In the genomic region with DNA sequence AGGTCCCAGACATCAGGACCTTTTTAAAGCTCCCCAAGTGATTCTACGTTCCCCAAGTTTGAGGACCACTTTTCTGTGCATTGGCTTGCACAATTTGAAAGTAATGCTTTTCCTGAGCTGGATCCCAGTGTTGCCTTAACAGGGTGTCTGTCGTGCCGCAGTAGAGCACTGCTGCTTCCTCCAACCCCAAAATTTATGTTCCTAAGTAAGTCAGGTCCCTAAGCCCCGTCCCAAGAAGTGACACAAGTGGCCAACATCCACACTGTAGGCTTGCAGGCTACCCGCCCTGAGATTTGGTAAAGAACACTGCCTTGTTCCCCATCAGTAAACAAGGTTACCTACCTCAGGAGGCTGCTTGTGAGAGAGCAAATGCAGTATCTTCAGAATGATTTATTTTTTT, we compare ENCODE assay signal across 11 cellular contexts. TPM values are rescaled to one million over a fixed set of nuclear protein-coding genes. Genes with fewer than 3 reads are reported as not detected.
DNase-seq lines count a peak whose midpoint lies in the region; ATAC-seq and TF ChIP-seq lines count a peak whose summit lies in the region.
"Had no signal": no experiment of that assay in that cellular context is flagged by ENCODE, and none has a peak within 500 bp of the region (broad histone marks: within the 10 kb centered on the region; RNA-seq: fewer than 3 reads in every experiment).

No MANE protein-coding gene starts in this region.

- H3K4me2 ChIP-seq in Karpas-422 (ENCODE audit: low read depth, low read length, poor library complexity, severe bottlenecking): peak overlapping the region; percentile 94

- H3K9ac ChIP-seq in Karpas-422 (ENCODE audit: low read length): no peak overlapping the region

- H3K27me3 ChIP-seq in CD4-positive, alpha-beta memory T cell (ENCODE audit: insufficient read depth, low read length): no peaks in the 10 kb centered on the region
- H3K27me3 ChIP-seq in Karpas-422 (ENCODE audit: low read length): no peaks in the 10 kb centered on the region
- H3K27me3 ChIP-seq: SJSA1 had no signal

- intact Hi-C loops in CD4-positive, alpha-beta memory T cell (cut with micrococcal nuclease): loop anchor here (5.0 kb wide), 1 partner anchor 111 kb away; no protein-coding TSS in a partner anchor

- H3K27ac Mint-ChIP-seq in CD4-positive, alpha-beta memory T cell: peak overlapping the region in 5 of 7 donors; percentile 22 to 99 (median 84)
- no peak overlapping the region for H3K27ac Mint-ChIP-seq in activated naive CD8-positive, alpha-beta T cell treated with anti-CD3 and anti-CD28 coated beads, Interleukin-2, amount 50 U/mL, for 24 hours
- H3K27ac Mint-ChIP-seq in natural killer cell treated with Interleukin-12 subunit alpha and Interleukin-12 subunit beta and Interleukin-15 and Interleukin-18, amount 100 ng/mL, for 72 hours: peak overlapping the region; percentile 81 to 91

- H3K27me3 Mint-ChIP-seq in CD4-positive, alpha-beta memory T cell: no peaks in the 10 kb centered on the region
- no peaks in the 10 kb centered on the region for H3K27me3 Mint-ChIP-seq in activated naive CD8-positive, alpha-beta T cell treated with anti-CD3 and anti-CD28 coated beads, Interleukin-2, amount 50 U/mL, for 24 hours
- H3K27me3 Mint-ChIP-seq in natural killer cell treated with Interleukin-12 subunit alpha and Interleukin-12 subunit beta and Interleukin-15 and Interleukin-18, amount 100 ng/mL, for 72 hours: no peaks in the 10 kb centered on the region
- H3K27me3 Mint-ChIP-seq: dendritic cell treated with granulocyte-macrophage colony-stimulating factor and Interleukin-4, amounts not matched to agents 40 ng/mL and 50 ng/mL, for 4 days had no signal

- peaks cover 0 to 4% (median 0%) of the 10 kb centered on the region in 8 donors for H3K9me3 Mint-ChIP-seq in CD4-positive, alpha-beta memory T cell
- H3K9me3 Mint-ChIP-seq in activated naive CD8-positive, alpha-beta T cell treated with anti-CD3 and anti-CD28 coated beads, Interleukin-2, amount 50 U/mL, for 24 hours: no peaks in the 10 kb centered on the region
- no peaks in the 10 kb centered on the region for H3K9me3 Mint-ChIP-seq in natural killer cell treated with Interleukin-12 subunit alpha and Interleukin-12 subunit beta and Interleukin-15 and Interleukin-18, amount 100 ng/mL, for 72 hours
- H3K9me3 Mint-ChIP-seq: dendritic cell treated with granulocyte-macrophage colony-stimulating factor and Interleukin-4, amounts not matched to agents 40 ng/mL and 50 ng/mL, for 4 days had no signal

- H3K4me3 ChIP-seq in CD4-positive, alpha-beta memory T cell (ENCODE audit: low read length in 2 of 2): no peak overlapping the region
- peak overlapping the region; percentile 85; the same call in 1 of the 2 replicates for H3K4me3 ChIP-seq in Karpas-422 (ENCODE audit: low read length)

- CTCF ChIA-PET in CD4-positive, alpha-beta memory T cell (lab: Charles Lee; ENCODE audit: partially characterized antibody): interaction anchor here (1.3 kb wide), 1 partner anchor 108 kb away, joined by 3 read pairs; a partner anchor contains a TSS

- H3K79me2 ChIP-seq in Karpas-422 (ENCODE audit: low read length): peaks cover 21% of the 10 kb centered on the region

- H3K4me1 Mint-ChIP-seq in CD4-positive, alpha-beta memory T cell: peaks cover 26 to 53% (median 36%) of the 10 kb centered on the region in 4 donors
- H3K4me1 Mint-ChIP-seq in activated naive CD8-positive, alpha-beta T cell treated with anti-CD3 and anti-CD28 coated beads, Interleukin-2, amount 50 U/mL, for 24 hours: peaks cover 40% of the 10 kb centered on the region
- peaks cover 30 to 32% of the 10 kb centered on the region in 2 donors for H3K4me1 Mint-ChIP-seq in natural killer cell treated with Interleukin-12 subunit alpha and Interleukin-12 subunit beta and Interleukin-15 and Interleukin-18, amount 100 ng/mL, for 72 hours (ENCODE audit: low read depth in 2 of 2)

- TF ChIP-seq POLR2A in GM18505 (IDR thresholded peaks at IDR 0.05; ENCODE audit: borderline replicate concordance, extremely low read depth, insufficient read depth, insufficient read length): no peak

- H2AFZ ChIP-seq in Karpas-422 (ENCODE audit: low read length): no peak overlapping the region

- DNase-seq in CD4-positive, alpha-beta memory T cell: no peak
- DNase-seq in Karpas-422 (no peak), SKM-1 (lab: John Stamatoyannopoulos, UW; ENCODE audit: unreplicated experiment) (no peak), SW480 (ENCODE audit: low spot score) (no peak)
- no peak for DNase-seq in activated naive CD8-positive, alpha-beta T cell treated with anti-CD3 and anti-CD28 coated beads, Interleukin-2, amount 50 U/mL, for 24 hours
- no peak for DNase-seq in natural killer cell treated with Interleukin-12 subunit alpha and Interleukin-12 subunit beta and Interleukin-15 and Interleukin-18, amount 100 ng/mL, for 72 hours (ENCODE audit: low spot score)
- DNase-seq: NCI-H1694 treated with DMSO at 0.1 percent for 48 hours had no signal

- H3K36me3 ChIP-seq in CD4-positive, alpha-beta memory T cell (ENCODE audit: insufficient read depth, low read length): peaks cover 20% of the 10 kb centered on the region
- peaks cover 15% of the 10 kb centered on the region; the same call in 1 of the 2 replicates for H3K36me3 ChIP-seq in Karpas-422 (ENCODE audit: insufficient read depth, low read length)

- H3K4me3 Mint-ChIP-seq in CD4-positive, alpha-beta memory T cell: peak overlapping the region in 5 of 8 donors; percentile 9 to 90 (median 31)
- peak overlapping the region; percentile 39 for H3K4me3 Mint-ChIP-seq in activated naive CD8-positive, alpha-beta T cell treated with anti-CD3 and anti-CD28 coated beads, Interleukin-2, amount 50 U/mL, for 24 hours
- no peak overlapping the region for H3K4me3 Mint-ChIP-seq in natural killer cell treated with Interleukin-12 subunit alpha and Interleukin-12 subunit beta and Interleukin-15 and Interleukin-18, amount 100 ng/mL, for 72 hours

- H4K20me1 ChIP-seq in Karpas-422 (ENCODE audit: insufficient read depth, low read depth, low read length): no peaks in the 10 kb centered on the region

- no peaks in the 10 kb centered on the region for H3K9me2 ChIP-seq in Karpas-422 (replicated peaks; ENCODE audit: insufficient read depth, low read length)

- peaks cover 42% of the 10 kb centered on the region for H3K4me1 ChIP-seq in CD4-positive, alpha-beta memory T cell (ENCODE audit: insufficient read depth, low read length)
- peaks cover 30% of the 10 kb centered on the region for H3K4me1 ChIP-seq in Karpas-422 (ENCODE audit: low read length)

- H3K36me3 Mint-ChIP-seq in CD4-positive, alpha-beta memory T cell: peaks cover 12 to 44% of the 10 kb centered on the region in 2 donors
- H3K36me3 Mint-ChIP-seq in activated naive CD8-positive, alpha-beta T cell treated with anti-CD3 and anti-CD28 coated beads, Interleukin-2, amount 50 U/mL, for 24 hours (ENCODE audit: low read depth): peaks cover 43% of the 10 kb centered on the region
- peaks cover 12% of the 10 kb centered on the region for H3K36me3 Mint-ChIP-seq in natural killer cell treated with Interleukin-12 subunit alpha and Interleukin-12 subunit beta and Interleukin-15 and Interleukin-18, amount 100 ng/mL, for 72 hours

- no peaks in the 10 kb centered on the region for H3K9me3 ChIP-seq in CD4-positive, alpha-beta memory T cell (ENCODE audit: control insufficient read depth in 1 of 2, low read length in 2 of 2)
- no peaks in the 10 kb centered on the region for H3K9me3 ChIP-seq in Karpas-422 (ENCODE audit: low read length)

- no peak overlapping the region for H3K27ac ChIP-seq in CD4-positive, alpha-beta memory T cell (ENCODE audit: low read depth, low read length)
- no peak overlapping the region for H3K27ac ChIP-seq in Karpas-422 (ENCODE audit: low read length)
- H3K27ac ChIP-seq: SJSA1 had no signal

- POLR2A ChIA-PET in CD4-positive, alpha-beta memory T cell (lab: Charles Lee; ENCODE audit: partially characterized antibody): interaction anchor here (1.3 to 2.8 kb wide), 3 partner anchors 155 to 324 kb away, joined by 5 to 28 read pairs (median 7); a partner anchor contains a TSS

- ATAC-seq in activated naive CD8-positive, alpha-beta T cell treated with anti-CD3 and anti-CD28 coated beads, Interleukin-2, amount 50 U/mL, for 24 hours: no peak
- no peak for ATAC-seq in natural killer cell treated with Interleukin-12 subunit alpha and Interleukin-12 subunit beta and Interleukin-15 and Interleukin-18, amount 100 ng/mL, for 72 hours
- ATAC-seq in GM18505 (IDR thresholded peaks at IDR 0.05; ENCODE audit: unreplicated experiment): no peak

RNA-seq across cellular contexts. Expression of a gene that starts 2.0 kb away (rescaled TPM):
- 10 to 100 TPM; 14.4 to 15.4 TPM for total RNA-seq in CD4-positive, alpha-beta memory T cell
- 1 to 10 TPM; 1.5 TPM for polyA plus RNA-seq in CD4-positive, alpha-beta memory T cell
- 3.2 and 4.0 TPM in 2 replicates for total RNA-seq in Karpas-422 (2014; rRNA removed; shearing (Covaris generic); ENCODE audit: low replicate concordance)
- total RNA-seq in natural killer cell treated with Interleukin-12 subunit alpha and Interleukin-12 subunit beta and Interleukin-15 and Interleukin-18, amount 100 ng/mL, for 72 hours: 1 to 10 TPM; 5.2 to 5.9 TPM

RNA-seq across cellular contexts. Expression of a gene that starts 28.0 kb away (rescaled TPM):
- 1 to 10 TPM; 8.9 to 9.0 TPM for total RNA-seq in CD4-positive, alpha-beta memory T cell
- polyA plus RNA-seq in CD4-positive, alpha-beta memory T cell: 10 to 100 TPM in 1 of 2 donors, 1 to 10 TPM in 1; 6.0 to 15.9 TPM
- 0.32 and 0.56 TPM in 2 replicates for total RNA-seq in Karpas-422 (2014; rRNA removed; shearing (Covaris generic); ENCODE audit: low replicate concordance)
- total RNA-seq in natural killer cell treated with Interleukin-12 subunit alpha and Interleukin-12 subunit beta and Interleukin-15 and Interleukin-18, amount 100 ng/mL, for 72 hours: not detected

RNA-seq across cellular contexts. Expression of a gene that starts 57.3 kb away (rescaled TPM):
- total RNA-seq in CD4-positive, alpha-beta memory T cell: not detected
- polyA plus RNA-seq in CD4-positive, alpha-beta memory T cell: not detected
- not detected in 2 replicates for total RNA-seq in Karpas-422 (2014; rRNA removed; shearing (Covaris generic); ENCODE audit: low replicate concordance)
- total RNA-seq in natural killer cell treated with Interleukin-12 subunit alpha and Interleukin-12 subunit beta and Interleukin-15 and Interleukin-18, amount 100 ng/mL, for 72 hours: not detected
- total RNA-seq: SJSA1, subcutaneous adipose tissue had no signal
